Comparison of ENCODE assay signal across 12 cellular contexts in the genomic region with DNA sequence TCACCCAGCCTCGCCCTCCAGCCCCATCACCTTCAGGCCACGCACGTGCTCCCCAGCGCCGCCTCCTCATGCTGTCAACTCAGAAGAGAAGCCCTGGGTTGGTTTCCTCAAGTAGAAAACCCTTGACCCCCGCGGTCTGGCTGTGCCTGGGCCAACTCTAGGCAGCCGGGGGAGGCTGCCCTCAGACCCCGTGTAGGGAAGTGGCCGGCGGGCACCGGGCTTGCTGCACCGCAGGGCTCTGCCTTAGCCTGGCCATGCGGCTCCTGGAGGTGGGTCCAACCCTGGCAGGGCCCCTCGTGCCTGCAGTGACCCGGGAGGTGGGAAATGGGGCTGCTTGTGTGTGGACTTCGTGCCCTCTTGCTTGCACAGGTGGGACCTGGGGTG.
DNase-seq lines count a peak whose midpoint lies in the region; ATAC-seq and TF ChIP-seq lines count a peak whose summit lies in the region.
"Had no signal": no experiment of that assay in that cellular context is flagged by ENCODE, and none has a peak within 500 bp of the region (broad histone marks: within the 10 kb centered on the region; RNA-seq: fewer than 3 reads in every experiment).

No MANE protein-coding gene starts in this region.

- POLR2A ChIA-PET in CD8-positive, alpha-beta memory T cell (lab: Charles Lee), result no interaction called here

- H3K4me1 Mint-ChIP-seq in activated CD4-positive, alpha-beta T cell treated with anti-CD3 and anti-CD28 coated beads, Interleukin-2, amount 10 ng/mL, durations not matched to agents 24 days and 14 days, result peaks cover 3% of the 10 kb centered on the region
- H3K4me1 Mint-ChIP-seq in CD8-positive, alpha-beta memory T cell, result peaks cover 5 to 14% (median 5%) of the 10 kb centered on the region in 3 donors

- H3K4me2 ChIP-seq in BLaER1 treated with 17β-estradiol and CSF1 and Interleukin-3, amounts not matched to agents 10 nM and 100 nM, result peak overlapping the region; percentile 77 to 100 (median 95)

- 29% methylated on average over 17 of the region's 17 CpGs for WGBS in HUES64
- 68 to 80% (median 69%) methylated on average over 13 to 17 of the region's 17 CpGs for WGBS in psoas muscle, 3 donors

- no peak for DNase-seq in coronary artery (ENCODE audit: low spot score)
- no peak for DNase-seq in psoas muscle
- DNase-seq in activated CD4-positive, alpha-beta T cell treated with anti-CD3 and anti-CD28 coated beads, Interleukin-2, amount 10 ng/mL, durations not matched to agents 24 days and 14 days, result no peak
- DNase-seq in T-helper 9 cell, result no peak
- no peak for DNase-seq in CD8-positive, alpha-beta memory T cell
- DNase-seq: DMS79, HCEC 1CT had no signal

- intact Hi-C loops in psoas muscle (cut with DNase I), result no loop called here
- intact Hi-C loops in activated CD4-positive, alpha-beta T cell treated with anti-CD3 and anti-CD28 coated beads, Interleukin-2, amount 10 ng/mL, durations not matched to agents 24 days and 14 days (cut with micrococcal nuclease), result no loop called here

- H3K27ac ChIP-seq in BLaER1 treated with 17β-estradiol and CSF1 and Interleukin-3, amounts not matched to agents 10 nM and 100 nM, result peak overlapping the region in 8 of 11 experiments; percentile 52 to 97 (median 89); a peak in 16 of 22 replicates
- no peak overlapping the region for H3K27ac ChIP-seq in HUES64 (ENCODE audit: low read depth, low read length)
- no peak overlapping the region for H3K27ac ChIP-seq in coronary artery
- no peak overlapping the region for H3K27ac ChIP-seq in psoas muscle
- H3K27ac ChIP-seq in CD8-positive, alpha-beta memory T cell (ENCODE audit: low read depth, low read length), result no peak overlapping the region
- H3K27ac ChIP-seq: HL-60 had no signal

- peaks cover 0 to 36% (median 4%) of the 10 kb centered on the region in 11 experiments; a peak in 7 of 22 replicates for H4K20me1 ChIP-seq in BLaER1 treated with 17β-estradiol and CSF1 and Interleukin-3, amounts not matched to agents 10 nM and 100 nM

- H3K36me3 ChIP-seq in BLaER1 treated with 17β-estradiol and CSF1 and Interleukin-3, amounts not matched to agents 10 nM and 100 nM, result no peaks in the 10 kb centered on the region
- no peaks in the 10 kb centered on the region for H3K36me3 ChIP-seq in HUES64 (ENCODE audit: insufficient read depth, low read length)
- no peaks in the 10 kb centered on the region for H3K36me3 ChIP-seq in psoas muscle (ENCODE audit: insufficient read depth in 1 of 2, low read depth in 1 of 2)
- no peaks in the 10 kb centered on the region for H3K36me3 ChIP-seq in CD8-positive, alpha-beta memory T cell (ENCODE audit: insufficient read depth, low read length)

- H3K36me3 Mint-ChIP-seq in activated CD4-positive, alpha-beta T cell treated with anti-CD3 and anti-CD28 coated beads, Interleukin-2, amount 10 ng/mL, durations not matched to agents 24 days and 14 days (ENCODE audit: low read depth), result no peaks in the 10 kb centered on the region
- peaks cover 0 to 1% (median 0%) of the 10 kb centered on the region in 3 donors for H3K36me3 Mint-ChIP-seq in CD8-positive, alpha-beta memory T cell
- H3K36me3 Mint-ChIP-seq: memory B cell had no signal

- no peak overlapping the region for H3K27ac Mint-ChIP-seq in activated CD4-positive, alpha-beta T cell treated with anti-CD3 and anti-CD28 coated beads, Interleukin-2, amount 10 ng/mL, durations not matched to agents 24 days and 14 days
- H3K27ac Mint-ChIP-seq in CD8-positive, alpha-beta memory T cell, result no peak overlapping the region
- H3K27ac Mint-ChIP-seq: memory B cell had no signal

- peaks cover 36% of the 10 kb centered on the region for H3K27me3 Mint-ChIP-seq in activated CD4-positive, alpha-beta T cell treated with anti-CD3 and anti-CD28 coated beads, Interleukin-2, amount 10 ng/mL, durations not matched to agents 24 days and 14 days
- peaks cover 23 to 40% of the 10 kb centered on the region in 2 donors for H3K27me3 Mint-ChIP-seq in CD8-positive, alpha-beta memory T cell

- peak overlapping the region in 9 of 11 experiments; percentile 35 to 87 (median 76); a peak in 16 of 22 replicates for H3K9ac ChIP-seq in BLaER1 treated with 17β-estradiol and CSF1 and Interleukin-3, amounts not matched to agents 10 nM and 100 nM
- no peak overlapping the region for H3K9ac ChIP-seq in HUES64 (ENCODE audit: low read depth, low read length)

- ATAC-seq in psoas muscle (no peak), HG03442 (IDR thresholded peaks at IDR 0.05; ENCODE audit: unreplicated experiment) (no peak)

- no peaks in the 10 kb centered on the region for H3K9me3 Mint-ChIP-seq in activated CD4-positive, alpha-beta T cell treated with anti-CD3 and anti-CD28 coated beads, Interleukin-2, amount 10 ng/mL, durations not matched to agents 24 days and 14 days
- H3K9me3 Mint-ChIP-seq in CD8-positive, alpha-beta memory T cell, result no peaks in the 10 kb centered on the region
- H3K9me3 Mint-ChIP-seq: memory B cell had no signal

- H3K4me3 Mint-ChIP-seq in activated CD4-positive, alpha-beta T cell treated with anti-CD3 and anti-CD28 coated beads, Interleukin-2, amount 10 ng/mL, durations not matched to agents 24 days and 14 days, result no peak overlapping the region
- H3K4me3 Mint-ChIP-seq in CD8-positive, alpha-beta memory T cell, result peak overlapping the region in 3 of 7 donors; percentile 33 to 56 (median 43)
- H3K4me3 Mint-ChIP-seq: memory B cell had no signal

- CTCF ChIA-PET in CD8-positive, alpha-beta memory T cell (lab: Charles Lee), result interaction anchor here (1.9 kb wide), 1 partner anchor 94 kb away, joined by 4 read pairs; no protein-coding TSS in a partner anchor

- no peak for TF ChIP-seq CTCF in coronary artery (IDR thresholded peaks at IDR 0.05)
- no peak for TF ChIP-seq CTCF in psoas muscle (IDR thresholded peaks at IDR 0.05)

- no peaks in the 10 kb centered on the region for H3K9me3 ChIP-seq in BLaER1 treated with 17β-estradiol and CSF1 and Interleukin-3, amounts not matched to agents 10 nM and 100 nM (replicated peaks in 1 of 11)
- H3K9me3 ChIP-seq in HUES64 (ENCODE audit: insufficient read depth, low read depth, low read length) (no peaks in the 10 kb centered on the region), psoas muscle (no peaks in the 10 kb centered on the region)
- H3K9me3 ChIP-seq in CD8-positive, alpha-beta memory T cell (ENCODE audit: low read length), result no peaks in the 10 kb centered on the region

- peaks cover 0 to 68% (median 0%) of the 10 kb centered on the region in 11 experiments; a peak in 9 of 22 replicates for H3K27me3 ChIP-seq in BLaER1 treated with 17β-estradiol and CSF1 and Interleukin-3, amounts not matched to agents 10 nM and 100 nM
- H3K27me3 ChIP-seq in HUES64 (ENCODE audit: insufficient read depth, low read length), result peaks cover 64% of the 10 kb centered on the region
- no peaks in the 10 kb centered on the region for H3K27me3 ChIP-seq in psoas muscle (ENCODE audit: insufficient read depth in 3 of 3, low read length in 2 of 3)
- peaks cover 21% of the 10 kb centered on the region for H3K27me3 ChIP-seq in CD8-positive, alpha-beta memory T cell (ENCODE audit: insufficient read depth, low read length, poor library complexity, severe bottlenecking)

- H3K4me3 ChIP-seq in BLaER1 treated with 17β-estradiol and CSF1 and Interleukin-3, amounts not matched to agents 10 nM and 100 nM, result peak overlapping the region; percentile 30 to 64 (median 53); a peak in 18 of 20 replicates
- H3K4me3 ChIP-seq in HUES64 (ENCODE audit: low read length) (peak overlapping the region; percentile 27; the same call in 1 of the 2 replicates), coronary artery (peak overlapping the region; percentile 70), psoas muscle (peak overlapping the region; percentile 42)
- no peak overlapping the region for H3K4me3 ChIP-seq in CD8-positive, alpha-beta memory T cell (ENCODE audit: low read length)

- peaks cover 48 to 92% (median 75%) of the 10 kb centered on the region in 10 experiments for H3K4me1 ChIP-seq in BLaER1 treated with 17β-estradiol and CSF1 and Interleukin-3, amounts not matched to agents 10 nM and 100 nM
- H3K4me1 ChIP-seq in HUES64 (ENCODE audit: insufficient read depth, low read length) (peaks cover 29% of the 10 kb centered on the region), psoas muscle (peaks cover 58% of the 10 kb centered on the region)
- H3K4me1 ChIP-seq in CD8-positive, alpha-beta memory T cell (ENCODE audit: insufficient read depth, low read length), result peaks cover 10% of the 10 kb centered on the region

Comparison
In these comparisons a context has a peak if more than half of its experiments do, and no peak if none do; other contexts are left out.
1. H3K27ac ChIP-seq: peak in BLaER1 treated with 17β-estradiol and CSF1 and Interleukin-3, amounts not matched to agents 10 nM and 100 nM (8 of 11); none in HUES64 (single experiment), coronary artery (0 of 2), psoas muscle (single experiment) and CD8-positive, alpha-beta memory T cell (single experiment).